8 cellular contexts compared by ENCODE assay signal in genomic region chr9:93962561-93963440, GRCh38. TPM values are rescaled to one million over a fixed set of nuclear protein-coding genes. Genes with fewer than 3 reads are reported as not detected.
DNase-seq lines count a peak whose midpoint lies in the region; ATAC-seq and TF ChIP-seq lines count a peak whose summit lies in the region.

No MANE protein-coding gene starts in this region.

- H3K9me3 ChIP-seq in neutrophil: no peaks in the 10 kb centered on the region

- no peak overlapping the region for H3K4me3 Mint-ChIP-seq in activated T-helper 1 cell treated with anti-CD3 and anti-CD28 coated beads, Interleukin-12 subunit alpha, Interleukin-12 subunit beta, Interleukin-2, Interleukin-4 antibody, amounts not matched to agents 30 ng/mL and 10 ng/mL and 1 ng/mL, durations not matched to agents 14 hours and 24 hours and 36 hours

- no peak for ATAC-seq in HG03175 (IDR thresholded peaks at IDR 0.05; ENCODE audit: unreplicated experiment)

- intact Hi-C loops in activated T-helper 1 cell treated with anti-CD3 and anti-CD28 coated beads, Interleukin-12 subunit alpha, Interleukin-12 subunit beta, Interleukin-2, Interleukin-4 antibody, amounts not matched to agents 30 ng/mL and 10 ng/mL and 1 ng/mL, durations not matched to agents 14 hours and 24 hours and 36 hours (cut with micrococcal nuclease): loop anchor here (1.0 kb wide), 3 partner anchors 136 to 802 kb away; no protein-coding TSS in a partner anchor

- peak; percentile 75 for TF ChIP-seq CTCF in fibroblast of pulmonary artery (IDR thresholded peaks at IDR 0.05; ENCODE audit: low read length, missing control alignments)
- TF ChIP-seq CTCF in neutrophil (IDR thresholded peaks at IDR 0.05): peak; percentile 72

- H3K27me3 Mint-ChIP-seq in activated T-helper 1 cell treated with anti-CD3 and anti-CD28 coated beads, Interleukin-12 subunit alpha, Interleukin-12 subunit beta, Interleukin-2, Interleukin-4 antibody, amounts not matched to agents 30 ng/mL and 10 ng/mL and 1 ng/mL, durations not matched to agents 14 hours and 24 hours and 36 hours (ENCODE audit: insufficient read depth): peaks cover 39% of the 10 kb centered on the region

- peaks cover 16% of the 10 kb centered on the region for H3K4me1 Mint-ChIP-seq in activated T-helper 1 cell treated with anti-CD3 and anti-CD28 coated beads, Interleukin-12 subunit alpha, Interleukin-12 subunit beta, Interleukin-2, Interleukin-4 antibody, amounts not matched to agents 30 ng/mL and 10 ng/mL and 1 ng/mL, durations not matched to agents 14 hours and 24 hours and 36 hours (ENCODE audit: low read depth)

- no peaks in the 10 kb centered on the region for H3K36me3 ChIP-seq in neutrophil

- no peaks in the 10 kb centered on the region for H3K9me3 Mint-ChIP-seq in activated T-helper 1 cell treated with anti-CD3 and anti-CD28 coated beads, Interleukin-12 subunit alpha, Interleukin-12 subunit beta, Interleukin-2, Interleukin-4 antibody, amounts not matched to agents 30 ng/mL and 10 ng/mL and 1 ng/mL, durations not matched to agents 14 hours and 24 hours and 36 hours

- DNase-seq in GDM1 (lab: John Stamatoyannopoulos, UW) (peak; percentile 61), LoVo (ENCODE audit: low spot score) (peak; percentile 83), RPMI8226 (peak; percentile 77), fibroblast of pulmonary artery (ENCODE audit: low read depth) (peak; percentile 90), stromal cell of bone marrow (ENCODE audit: low read depth) (peak; percentile 72)
- DNase-seq in activated T-helper 1 cell treated with anti-CD3 and anti-CD28 coated beads, Interleukin-12 subunit alpha, Interleukin-12 subunit beta, Interleukin-2, Interleukin-4 antibody, amounts not matched to agents 30 ng/mL and 10 ng/mL and 1 ng/mL, durations not matched to agents 14 hours and 24 hours and 36 hours (ENCODE audit: low spot score): peak; percentile 73

- no peaks in the 10 kb centered on the region for H3K36me3 Mint-ChIP-seq in activated T-helper 1 cell treated with anti-CD3 and anti-CD28 coated beads, Interleukin-12 subunit alpha, Interleukin-12 subunit beta, Interleukin-2, Interleukin-4 antibody, amounts not matched to agents 30 ng/mL and 10 ng/mL and 1 ng/mL, durations not matched to agents 14 hours and 24 hours and 36 hours (ENCODE audit: low read depth)

- peaks cover 85% of the 10 kb centered on the region for H3K27me3 ChIP-seq in neutrophil

- no peak overlapping the region for H3K27ac Mint-ChIP-seq in activated T-helper 1 cell treated with anti-CD3 and anti-CD28 coated beads, Interleukin-12 subunit alpha, Interleukin-12 subunit beta, Interleukin-2, Interleukin-4 antibody, amounts not matched to agents 30 ng/mL and 10 ng/mL and 1 ng/mL, durations not matched to agents 14 hours and 24 hours and 36 hours

- no peak overlapping the region for H3K27ac ChIP-seq in neutrophil

- peaks cover 13 to 14% of the 10 kb centered on the region in 2 experiments for H3K4me1 ChIP-seq in neutrophil (ENCODE audit: control insufficient read depth in 1 of 2, insufficient read depth in 1 of 2, low read depth in 1 of 2, low read length in 1 of 2)

- H3K4me3 ChIP-seq in fibroblast of pulmonary artery (replicated peaks; ENCODE audit: low read depth, low read length) (no peak overlapping the region), neutrophil (ENCODE audit: low read depth in 1 of 2, low read length in 1 of 2) (no peak overlapping the region)

RNA-seq across cellular contexts. Expression of gene BARX1, which starts 7.6 kb away (rescaled TPM):
- total RNA-seq in activated T-helper 1 cell treated with anti-CD3 and anti-CD28 coated beads, Interleukin-12 subunit alpha, Interleukin-12 subunit beta, Interleukin-2, Interleukin-4 antibody, amounts not matched to agents 30 ng/mL and 10 ng/mL and 1 ng/mL, durations not matched to agents 14 hours and 24 hours and 36 hours: 0.15 and 0.21 TPM in 2 replicates
